ENCODE assay signal across 25 cellular contexts in genomic region chr11:61709572-61709971, GRCh38. TPM values are rescaled to one million over a fixed set of nuclear protein-coding genes. Genes with fewer than 3 reads are reported as not detected.
DNase-seq lines count a peak whose midpoint lies in the region; ATAC-seq and TF ChIP-seq lines count a peak whose summit lies in the region.
"Had no signal": no experiment of that assay in that cellular context is flagged by ENCODE, and none has a peak within 500 bp of the region (broad histone marks: within the 10 kb centered on the region; RNA-seq: fewer than 3 reads in every experiment).

No MANE protein-coding gene starts in this region.

- no peak for TF ChIP-seq POLR2A in esophagus squamous epithelium (IDR thresholded peaks at IDR 0.05)

- no peaks in the 10 kb centered on the region for H3K36me3 ChIP-seq in HEK293 (ENCODE audit: control insufficient read depth in 2 of 2, insufficient read depth in 1 of 2, low read length in 2 of 2)
- H3K36me3 ChIP-seq in psoas muscle (ENCODE audit: insufficient read depth in 1 of 2, low read depth in 1 of 2): no peaks in the 10 kb centered on the region
- no peaks in the 10 kb centered on the region for H3K36me3 ChIP-seq in esophagus squamous epithelium
- H3K36me3 ChIP-seq: heart right ventricle, transverse colon had no signal

- ATAC-seq in psoas muscle: peak; percentile 43 to 68 (median 52)
- ATAC-seq: activated CD4-positive, alpha-beta T cell treated with anti-CD3 and anti-CD28 coated beads for 36 hours; activated CD8-positive, alpha-beta T cell treated with anti-CD3 and anti-CD28 coated beads, Interleukin-2, amount 10 ng/mL, durations not matched to agents 7 days and 5 days; activated T-helper 17 cell treated with anti-CD3 and anti-CD28 coated beads, Interleukin-2, amount 50 U/mL, for 72 hours; heart right ventricle; natural killer cell; stimulated activated memory B cell treated with anti-CD40 and anti-IgM and Interleukin-4, amounts not matched to agents 10 μg/mL and 1 μg/mL and 100 μg/mL, for 72 hours had no signal

- no peaks in the 10 kb centered on the region for H3K4me1 Mint-ChIP-seq in activated T-helper 2 cell treated with anti-CD3 and anti-CD28 coated beads, Interferon-gamma antibody, Interleukin-2, Interleukin-4, amounts not matched to agents 10 μg/mL and 5 μg/mL and 100 μg/mL, durations not matched to agents 14 hours and 24 hours and 36 hours (ENCODE audit: low read depth)
- H3K4me1 Mint-ChIP-seq in HFFc6 (ENCODE audit: low read depth): no peaks in the 10 kb centered on the region
- H3K4me1 Mint-ChIP-seq: activated CD4-positive, alpha-beta T cell treated with anti-CD3 and anti-CD28 coated beads for 36 hours; activated naive CD4-positive, alpha-beta T cell treated with anti-CD3 and anti-CD28 coated beads, Interleukin-2, amount 50 U/mL, for 24 hours; activated T-helper 17 cell treated with anti-CD3 and anti-CD28 coated beads, Interleukin-2, amount 50 U/mL, for 72 hours; mesothelial cell of epicardium; stimulated activated memory B cell treated with anti-CD40 and anti-IgM and Interleukin-4, amounts not matched to agents 10 μg/mL and 1 μg/mL and 100 μg/mL, for 72 hours had no signal

- H3K27me3 ChIP-seq in psoas muscle (ENCODE audit: insufficient read depth in 3 of 3, low read length in 2 of 3): no peaks in the 10 kb centered on the region
- no peaks in the 10 kb centered on the region for H3K27me3 ChIP-seq in esophagus squamous epithelium
- H3K27me3 ChIP-seq: dorsolateral prefrontal cortex, heart right ventricle, transverse colon had no signal

- CTCF ChIA-PET in HEK293 (lab: Yijun Ruan, JAX): interaction anchor here (0.6 to 2.1 kb wide), 5 partner anchors 8 to 195 kb away, joined by 3 to 9 read pairs (median 4); no protein-coding TSS in a partner anchor

- no peaks in the 10 kb centered on the region for H3K36me3 Mint-ChIP-seq in activated T-helper 2 cell treated with anti-CD3 and anti-CD28 coated beads, Interferon-gamma antibody, Interleukin-2, Interleukin-4, amounts not matched to agents 10 μg/mL and 5 μg/mL and 100 μg/mL, durations not matched to agents 14 hours and 24 hours and 36 hours (ENCODE audit: low read depth)
- H3K36me3 Mint-ChIP-seq in HFFc6 (ENCODE audit: low read depth): no peaks in the 10 kb centered on the region
- H3K36me3 Mint-ChIP-seq: activated naive CD4-positive, alpha-beta T cell treated with anti-CD3 and anti-CD28 coated beads, Interleukin-2, amount 50 U/mL, for 24 hours; mesothelial cell of epicardium; natural killer cell; stimulated activated memory B cell treated with anti-CD40 and anti-IgM and Interleukin-4, amounts not matched to agents 10 μg/mL and 1 μg/mL and 100 μg/mL, for 72 hours had no signal

- H3K9me3 Mint-ChIP-seq in activated T-helper 2 cell treated with anti-CD3 and anti-CD28 coated beads, Interferon-gamma antibody, Interleukin-2, Interleukin-4, amounts not matched to agents 10 μg/mL and 5 μg/mL and 100 μg/mL, durations not matched to agents 14 hours and 24 hours and 36 hours: no peaks in the 10 kb centered on the region
- no peaks in the 10 kb centered on the region for H3K9me3 Mint-ChIP-seq in HFFc6
- H3K9me3 Mint-ChIP-seq: activated naive CD4-positive, alpha-beta T cell treated with anti-CD3 and anti-CD28 coated beads, Interleukin-2, amount 50 U/mL, for 24 hours; activated T-helper 17 cell treated with anti-CD3 and anti-CD28 coated beads, Interleukin-2, amount 50 U/mL, for 72 hours; CD14-positive monocyte; mesothelial cell of epicardium; natural killer cell; stimulated activated memory B cell treated with anti-CD40 and anti-IgM and Interleukin-4, amounts not matched to agents 10 μg/mL and 1 μg/mL and 100 μg/mL, for 72 hours; T-helper 2 cell treated with Interferon-gamma antibody and Interleukin-4, amounts not matched to agents 5 μg/mL and 100 μg/mL, for 36 hours had no signal

- intact Hi-C loops in psoas muscle (cut with DNase I) (no loop called here), esophagus squamous epithelium (cut with DNase I) (no loop called here)
- intact Hi-C loops in activated T-helper 2 cell treated with anti-CD3 and anti-CD28 coated beads, Interferon-gamma antibody, Interleukin-2, Interleukin-4, amounts not matched to agents 10 μg/mL and 5 μg/mL and 100 μg/mL, durations not matched to agents 14 hours and 24 hours and 36 hours (cut with micrococcal nuclease): no loop called here

- TF ChIP-seq CTCF in HEK293 (tag by site-specific recombination; IDR thresholded peaks at IDR 0.05): no peak
- TF ChIP-seq CTCF in psoas muscle (IDR thresholded peaks at IDR 0.05): no peak
- no peak for TF ChIP-seq CTCF in HFFc6 (IDR thresholded peaks at IDR 0.05)
- TF ChIP-seq CTCF in esophagus squamous epithelium (IDR thresholded peaks at IDR 0.05): no peak

- H3K4me1 ChIP-seq in HEK293 (ENCODE audit: control insufficient read depth, insufficient read depth, low read length) (no peaks in the 10 kb centered on the region), psoas muscle (peaks cover 16% of the 10 kb centered on the region), esophagus squamous epithelium (peaks cover 0 to 61% (median 17%) of the 10 kb centered on the region in 3 donors)

- no peaks in the 10 kb centered on the region for H3K27me3 Mint-ChIP-seq in activated T-helper 2 cell treated with anti-CD3 and anti-CD28 coated beads, Interferon-gamma antibody, Interleukin-2, Interleukin-4, amounts not matched to agents 10 μg/mL and 5 μg/mL and 100 μg/mL, durations not matched to agents 14 hours and 24 hours and 36 hours (ENCODE audit: low read depth)
- H3K27me3 Mint-ChIP-seq in HFFc6 (ENCODE audit: insufficient read depth): peaks cover 12% of the 10 kb centered on the region
- H3K27me3 Mint-ChIP-seq: activated CD4-positive, alpha-beta T cell treated with anti-CD3 and anti-CD28 coated beads for 36 hours; activated naive CD4-positive, alpha-beta T cell treated with anti-CD3 and anti-CD28 coated beads, Interleukin-2, amount 50 U/mL, for 24 hours; activated T-helper 17 cell treated with anti-CD3 and anti-CD28 coated beads, Interleukin-2, amount 50 U/mL, for 72 hours had no signal

- no peak overlapping the region for H3K27ac ChIP-seq in HEK293 (ENCODE audit: extremely low read depth, low read depth, low read length)
- peak overlapping the region; percentile 10 for H3K27ac ChIP-seq in psoas muscle
- no peak overlapping the region for H3K27ac ChIP-seq in esophagus squamous epithelium
- H3K27ac ChIP-seq: heart right ventricle, transverse colon had no signal

- H3K9me3 ChIP-seq in HEK293 (ENCODE audit: control insufficient read depth, insufficient read depth, low read depth, low read length): no peaks in the 10 kb centered on the region
- H3K9me3 ChIP-seq in psoas muscle: no peaks in the 10 kb centered on the region
- no peaks in the 10 kb centered on the region for H3K9me3 ChIP-seq in esophagus squamous epithelium
- H3K9me3 ChIP-seq: heart right ventricle, transverse colon had no signal

- POLR2A ChIA-PET in HEK293 (lab: Yijun Ruan, JAX): no interaction called here

- 22 to 32% (median 23%) methylated on average over 7 of the region's 7 CpGs for WGBS in psoas muscle, 3 donors
- WGBS in esophagus squamous epithelium, 2 donors: 58 to 67% methylated on average over 1 to 3 of the region's 7 CpGs

- H3K4me3 ChIP-seq in HEK293 (ENCODE audit: low read depth, low read length) (no peak overlapping the region), psoas muscle (no peak overlapping the region), esophagus squamous epithelium (no peak overlapping the region)
- H3K4me3 ChIP-seq: dorsolateral prefrontal cortex, heart right ventricle, transverse colon had no signal

- DNase-seq in NCI-H2029 treated with DMSO at 0.1 percent for 48 hours (lab: John Stamatoyannopoulos, UW): peak; percentile 16
- peak; percentile 84 for DNase-seq in NCI-H524 treated with DMSO at 0.1 percent for 48 hours (lab: John Stamatoyannopoulos, UW)
- DNase-seq in psoas muscle: no peak
- DNase-seq in activated T-helper 2 cell treated with anti-CD3 and anti-CD28 coated beads, Interferon-gamma antibody, Interleukin-2, Interleukin-4, amounts not matched to agents 10 μg/mL and 5 μg/mL and 100 μg/mL, durations not matched to agents 14 hours and 24 hours and 36 hours (ENCODE audit: low spot score): no peak
- DNase-seq in HFFc6: no peak
- DNase-seq in esophagus squamous epithelium (lab: John Stamatoyannopoulos, UW): no peak
- DNase-seq: activated CD4-positive, alpha-beta T cell treated with anti-CD3 and anti-CD28 coated beads for 36 hours; activated CD8-positive, alpha-beta T cell treated with anti-CD3 and anti-CD28 coated beads, Interleukin-2, amount 10 ng/mL, durations not matched to agents 7 days and 5 days; amniotic stem cell; dorsolateral prefrontal cortex; foreskin melanocyte; GDM1; heart right ventricle; natural killer cell; NCI-H226; SIG-M5; stimulated activated CD4-positive, alpha-beta T cell treated with anti-CD3 and anti-CD28 coated beads, Interleukin-15, amount 100 ng/mL, for 24 hours; transverse colon had no signal

- no peak overlapping the region for H3K4me3 Mint-ChIP-seq in activated T-helper 2 cell treated with anti-CD3 and anti-CD28 coated beads, Interferon-gamma antibody, Interleukin-2, Interleukin-4, amounts not matched to agents 10 μg/mL and 5 μg/mL and 100 μg/mL, durations not matched to agents 14 hours and 24 hours and 36 hours (ENCODE audit: low read depth)
- no peak overlapping the region for H3K4me3 Mint-ChIP-seq in HFFc6
- H3K4me3 Mint-ChIP-seq: activated CD4-positive, alpha-beta T cell treated with anti-CD3 and anti-CD28 coated beads for 36 hours; activated CD8-positive, alpha-beta T cell treated with anti-CD3 and anti-CD28 coated beads, Interleukin-2, amount 10 ng/mL, durations not matched to agents 7 days and 5 days; activated naive CD4-positive, alpha-beta T cell treated with anti-CD3 and anti-CD28 coated beads, Interleukin-2, amount 50 U/mL, for 24 hours; activated T-helper 17 cell treated with anti-CD3 and anti-CD28 coated beads, Interleukin-2, amount 50 U/mL, for 72 hours; CD14-positive monocyte; mesothelial cell of epicardium; natural killer cell; stimulated activated memory B cell treated with anti-CD40 and anti-IgM and Interleukin-4, amounts not matched to agents 10 μg/mL and 1 μg/mL and 100 μg/mL, for 72 hours; T-helper 2 cell treated with Interferon-gamma antibody and Interleukin-4, amounts not matched to agents 5 μg/mL and 100 μg/mL, for 36 hours had no signal

- H3K27ac Mint-ChIP-seq in activated T-helper 2 cell treated with anti-CD3 and anti-CD28 coated beads, Interferon-gamma antibody, Interleukin-2, Interleukin-4, amounts not matched to agents 10 μg/mL and 5 μg/mL and 100 μg/mL, durations not matched to agents 14 hours and 24 hours and 36 hours: no peak overlapping the region
- no peak overlapping the region for H3K27ac Mint-ChIP-seq in HFFc6
- H3K27ac Mint-ChIP-seq: activated CD4-positive, alpha-beta T cell treated with anti-CD3 and anti-CD28 coated beads for 36 hours; activated CD8-positive, alpha-beta T cell treated with anti-CD3 and anti-CD28 coated beads, Interleukin-2, amount 10 ng/mL, durations not matched to agents 7 days and 5 days; activated naive CD4-positive, alpha-beta T cell treated with anti-CD3 and anti-CD28 coated beads, Interleukin-2, amount 50 U/mL, for 24 hours; activated T-helper 17 cell treated with anti-CD3 and anti-CD28 coated beads, Interleukin-2, amount 50 U/mL, for 72 hours; CD14-positive monocyte; mesothelial cell of epicardium; natural killer cell; stimulated activated memory B cell treated with anti-CD40 and anti-IgM and Interleukin-4, amounts not matched to agents 10 μg/mL and 1 μg/mL and 100 μg/mL, for 72 hours; T-helper 2 cell treated with Interferon-gamma antibody and Interleukin-4, amounts not matched to agents 5 μg/mL and 100 μg/mL, for 36 hours had no signal

RNA-seq across cellular contexts. Expression of gene DAGLA, which starts 29.4 kb away (rescaled TPM):
- total RNA-seq in psoas muscle: 1 to 10 TPM; 1.9 to 5.1 (median 3.3) TPM
- 1 to 10 TPM in 2 of 3 donors, under 1 TPM in 1; 0.57 to 2.1 (median 1.7) TPM for polyA plus RNA-seq in psoas muscle
- 0.07 TPM in 2 replicates for total RNA-seq in activated T-helper 2 cell treated with anti-CD3 and anti-CD28 coated beads, Interferon-gamma antibody, Interleukin-2, Interleukin-4, amounts not matched to agents 10 μg/mL and 5 μg/mL and 100 μg/mL, durations not matched to agents 14 hours and 24 hours and 36 hours
- total RNA-seq in HFFc6 (2021; fragmentation: NEBNext Ultra II Directional; extraction: Animal tissue kit (Norgen Biotek cat#: 25700)): 1 to 10 TPM; 2.4 to 4.2 (median 3.3) TPM
- 1 to 10 TPM; 1.7 to 6.9 (median 2.9) TPM for total RNA-seq in esophagus squamous epithelium

RNA-seq across cellular contexts. Expression of gene MYRF, which starts 42.9 kb away (rescaled TPM):
- total RNA-seq in psoas muscle (under 1 TPM in 3 of 4 donors, not detected in 1; 0.15 to 0.24 (median 0.24) TPM), esophagus squamous epithelium (under 1 TPM in 3 of 4 donors, not detected in 1; 0.09 to 0.95 (median 0.22) TPM)
- polyA plus RNA-seq in psoas muscle: under 1 TPM; 0.01 to 0.08 (median 0.08) TPM
- 1.8 and 2.6 TPM in 2 replicates for total RNA-seq in activated T-helper 2 cell treated with anti-CD3 and anti-CD28 coated beads, Interferon-gamma antibody, Interleukin-2, Interleukin-4, amounts not matched to agents 10 μg/mL and 5 μg/mL and 100 μg/mL, durations not matched to agents 14 hours and 24 hours and 36 hours
- total RNA-seq in HFFc6 (2021; fragmentation: NEBNext Ultra II Directional; extraction: Animal tissue kit (Norgen Biotek cat#: 25700)): under 1 TPM; 0.24 to 0.67 (median 0.53) TPM

Comparison
In these comparisons a context has a peak if more than half of its experiments do, and no peak if none do; other contexts are left out.
1. DNase-seq: peak in NCI-H2029 treated with DMSO at 0.1 percent for 48 hours (single experiment) and NCI-H524 treated with DMSO at 0.1 percent for 48 hours (single experiment); none in psoas muscle (0 of 2), activated T-helper 2 cell treated with anti-CD3 and anti-CD28 coated beads, Interferon-gamma antibody, Interleukin-2, Interleukin-4, amounts not matched to agents 10 μg/mL and 5 μg/mL and 100 μg/mL, durations not matched to agents 14 hours and 24 hours and 36 hours (single experiment), HFFc6 (single experiment) and esophagus squamous epithelium (single experiment).